23 cellular contexts compared by ENCODE assay signal in genomic region chr11:88250566-88251080, GRCh38.
"Had no signal": no experiment of that assay in that cellular context is flagged by ENCODE, and none has a peak within 500 bp of the region (broad histone marks: within the 10 kb centered on the region; RNA-seq: fewer than 3 reads in every experiment).

No MANE protein-coding gene starts in this region.

- DNase-seq: activated CD4-positive, alpha-beta memory T cell treated with anti-CD3 and anti-CD28 coated beads for 36 hours; activated CD4-positive, alpha-beta T cell treated with anti-CD3 and anti-CD28 coated beads for 48 hours; activated effector memory CD4-positive, alpha-beta T cell treated with anti-CD3 and anti-CD28 coated beads, Interleukin-2, amount 50 U/mL, for 16 hours; activated naive CD4-positive, alpha-beta T cell treated with anti-CD3 and anti-CD28 coated beads, Interleukin-2, amount 50 U/mL, for 16 hours; activated T-cell treated with anti-CD3 and anti-CD28 coated beads, Interleukin-2, amount 50 U/mL, for 72 hours; anterior cingulate cortex; effector CD4-positive, alpha-beta T cell; gastrocnemius medialis; hypothalamus; left colon; lower lobe of right lung; mesendoderm; mucosa of descending colon; posterior cingulate gyrus; sigmoid colon; stimulated activated CD4-positive, alpha-beta T cell treated with anti-CD3 and anti-CD28 coated beads, Interleukin-15, amount 100 ng/mL, for 24 hours; stimulated activated CD8-positive, alpha-beta memory T cell treated with anti-CD3 and anti-CD28 coated beads, Interleukin-4, amount 100 ng/mL, for 48 hours; stimulated activated naive B cell treated with anti-CD40 and anti-IgM and Interleukin-4, amounts not matched to agents 10 μg/mL and 1 μg/mL and 100 μg/mL, for 72 hours; transverse colon had no signal

- H3K36me3 Mint-ChIP-seq: brain had no signal

- FAIRE-seq: urothelium cell line had no signal

- H3K4me1 Mint-ChIP-seq: neural crest cell; stimulated activated naive B cell treated with anti-CD40 and anti-IgM and Interleukin-4, amounts not matched to agents 10 μg/mL and 1 μg/mL and 100 μg/mL, for 72 hours had no signal

- H3K27ac Mint-ChIP-seq: activated CD4-positive, alpha-beta memory T cell treated with anti-CD3 and anti-CD28 coated beads for 36 hours; activated T-cell treated with anti-CD3 and anti-CD28 coated beads, Interleukin-2, amount 50 U/mL, for 72 hours; brain; stimulated activated naive B cell treated with anti-CD40 and anti-IgM and Interleukin-4, amounts not matched to agents 10 μg/mL and 1 μg/mL and 100 μg/mL, for 72 hours; T-helper 1 cell treated with Interleukin-12 subunit alpha and Interleukin-12 subunit beta and Interleukin-4 antibody, amounts not matched to agents 30 μg/mL and 1 μg/mL, for 36 hours had no signal

- H3K27me3 Mint-ChIP-seq: activated CD4-positive, alpha-beta memory T cell treated with anti-CD3 and anti-CD28 coated beads for 36 hours; stimulated activated naive B cell treated with anti-CD40 and anti-IgM and Interleukin-4, amounts not matched to agents 10 μg/mL and 1 μg/mL and 100 μg/mL, for 72 hours had no signal

- ATAC-seq: activated T-cell treated with anti-CD3 and anti-CD28 coated beads, Interleukin-2, amount 50 U/mL, for 72 hours; gastrocnemius medialis; left colon; lower lobe of right lung; mucosa of descending colon; stimulated activated naive B cell treated with anti-CD40 and anti-IgM and Interleukin-4, amounts not matched to agents 10 μg/mL and 1 μg/mL and 100 μg/mL, for 72 hours had no signal

- H3K4me3 Mint-ChIP-seq: activated CD4-positive, alpha-beta memory T cell treated with anti-CD3 and anti-CD28 coated beads for 36 hours; activated T-cell treated with anti-CD3 and anti-CD28 coated beads, Interleukin-2, amount 50 U/mL, for 72 hours; brain; neural crest cell; stimulated activated naive B cell treated with anti-CD40 and anti-IgM and Interleukin-4, amounts not matched to agents 10 μg/mL and 1 μg/mL and 100 μg/mL, for 72 hours; T-helper 1 cell treated with Interleukin-12 subunit alpha and Interleukin-12 subunit beta and Interleukin-4 antibody, amounts not matched to agents 30 μg/mL and 1 μg/mL, for 36 hours had no signal
